Comparison of ENCODE assay signal across 9 cellular contexts in the genomic region with DNA sequence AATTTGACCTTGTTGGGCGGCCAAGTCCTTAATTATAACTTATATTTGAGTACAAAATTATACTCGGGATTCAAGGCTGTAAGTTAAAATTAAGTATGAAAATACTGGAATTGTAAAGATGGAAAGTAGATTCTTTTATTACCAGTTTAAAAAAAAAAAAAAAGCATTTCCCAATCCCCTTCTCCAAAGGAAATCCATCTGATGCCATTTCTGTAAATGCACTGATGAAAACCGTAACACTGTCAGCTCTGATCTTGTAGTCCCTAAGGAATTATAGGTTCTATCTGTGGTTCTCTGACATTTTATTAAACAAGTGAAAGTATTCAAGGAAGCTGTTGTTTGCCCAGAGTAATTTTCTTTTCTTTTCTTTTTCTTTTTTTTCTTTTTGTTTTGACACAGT. TPM values are rescaled to one million over a fixed set of nuclear protein-coding genes. Genes with fewer than 3 reads are reported as not detected.
DNase-seq lines count a peak whose midpoint lies in the region; ATAC-seq and TF ChIP-seq lines count a peak whose summit lies in the region.
"Had no signal": no experiment of that assay in that cellular context is flagged by ENCODE, and none has a peak within 500 bp of the region (broad histone marks: within the 10 kb centered on the region; RNA-seq: fewer than 3 reads in every experiment).

No MANE protein-coding gene starts in this region.

- DNase-seq in heart right ventricle (no peak), Right ventricle myocardium superior (no peak), brain microvascular endothelial cell (no peak), uterus (no peak), left lobe of liver (ENCODE audit: low spot score) (no peak)

- no peaks in the 10 kb centered on the region for H3K36me3 ChIP-seq in heart right ventricle
- no peaks in the 10 kb centered on the region for H3K36me3 ChIP-seq in brain microvascular endothelial cell (replicated peaks)
- no peaks in the 10 kb centered on the region for H3K36me3 ChIP-seq in mesodermal cell (ENCODE audit: control insufficient read depth, insufficient read depth, low read length)
- H3K36me3 ChIP-seq in uterus: no peaks in the 10 kb centered on the region

- H3K27me3 ChIP-seq in heart right ventricle: peaks cover 0 to 29% (median 0%) of the 10 kb centered on the region in 7 donors
- no peaks in the 10 kb centered on the region for H3K27me3 ChIP-seq in brain microvascular endothelial cell (replicated peaks)
- no peaks in the 10 kb centered on the region for H3K27me3 ChIP-seq in uterus

- H3K9me3 ChIP-seq in heart right ventricle (no peaks in the 10 kb centered on the region), mesodermal cell (ENCODE audit: control insufficient read depth, low read length) (no peaks in the 10 kb centered on the region), uterus (no peaks in the 10 kb centered on the region)

- TF ChIP-seq POLR2A in uterus (IDR thresholded peaks at IDR 0.05): no peak

- peak overlapping the region in 8 of 10 donors; percentile 52 to 80 (median 62) for H3K4me3 ChIP-seq in heart right ventricle
- peak overlapping the region; percentile 61 for H3K4me3 ChIP-seq in brain microvascular endothelial cell (ENCODE audit: low read depth, low read length)
- peak overlapping the region; percentile 39 for H3K4me3 ChIP-seq in mesodermal cell (ENCODE audit: extremely low read depth, insufficient read depth, low read length, poor library complexity, severe bottlenecking)
- H3K4me3 ChIP-seq in uterus: peak overlapping the region; percentile 44 to 85

- intact Hi-C loops in heart right ventricle (cut with DNase I): loop anchor here in 1 of 10 donors (10.0 kb wide), 1 partner anchor 364 kb away; no protein-coding TSS in a partner anchor
- intact Hi-C loops in Right ventricle myocardium superior (cut with DNase I): no loop called here
- intact Hi-C loops in uterus (cut with DNase I; ENCODE audit: low total_unique reads): no loop called here

- no peak for TF ChIP-seq CTCF in heart right ventricle (IDR thresholded peaks at IDR 0.05)
- TF ChIP-seq CTCF in brain microvascular endothelial cell (IDR thresholded peaks at IDR 0.05; ENCODE audit: low read depth, low read length, missing control alignments): no peak
- TF ChIP-seq CTCF in uterus (IDR thresholded peaks at IDR 0.05): no peak

- 69 to 78% methylated on average over 3 of the region's 3 CpGs for WGBS in heart right ventricle, 2 donors
- WGBS in mesodermal cell (ENCODE audit: insufficient coverage in 2 of 2), 2 experiments: 100% methylated on average over 1 of the region's 3 CpGs; no CpG with 5 or more reads in 1 of the 2 experiments

- peaks cover 4 to 17% (median 13%) of the 10 kb centered on the region in 9 donors for H3K4me1 ChIP-seq in heart right ventricle
- H3K4me1 ChIP-seq in mesodermal cell (ENCODE audit: control insufficient read depth, insufficient read depth, low read length, poor library complexity, severe bottlenecking): peaks cover 10% of the 10 kb centered on the region
- H3K4me1 ChIP-seq in uterus: no peaks in the 10 kb centered on the region

- ATAC-seq in heart right ventricle: no peak
- no peak for ATAC-seq in Right ventricle myocardium superior (ENCODE audit: poor library complexity)
- no peak for ATAC-seq in left lobe of liver
- no peak for ATAC-seq in HG03139 (IDR thresholded peaks at IDR 0.05; ENCODE audit: unreplicated experiment)
- ATAC-seq in HG02870 (IDR thresholded peaks at IDR 0.05; ENCODE audit: unreplicated experiment): no peak
- ATAC-seq: Panc1 had no signal

- H3K27ac ChIP-seq in heart right ventricle: peak overlapping the region in 9 of 10 donors; percentile 60 to 89 (median 80)
- no peak overlapping the region for H3K27ac ChIP-seq in brain microvascular endothelial cell
- H3K27ac ChIP-seq in mesodermal cell (ENCODE audit: low read depth, low read length, severe bottlenecking): no peak overlapping the region
- peak overlapping the region; percentile 80 to 94 for H3K27ac ChIP-seq in uterus

- in situ Hi-C loops in brain microvascular endothelial cell (cut with HindIII; ENCODE audit: low pct_ligation_motif_present, low sequenced_read_pairs): no loop called here

RNA-seq across cellular contexts. Expression of gene HNRNPA1L2, which starts 41.6 kb away (rescaled TPM):
- total RNA-seq in heart right ventricle (1 to 10 TPM; 1.7 to 4.7 (median 3.4) TPM), Right ventricle myocardium superior (1.5 TPM), uterus (10 to 100 TPM in 1 of 4 donors, 1 to 10 TPM in 2, under 1 TPM in 1; 0.51 to 12.9 (median 7.4) TPM), left lobe of liver (1.3 TPM)
- polyA plus RNA-seq in heart right ventricle: 1 to 10 TPM; 4.7 to 9.1 TPM
- 7.5 TPM for polyA plus RNA-seq in mesodermal cell (2013, experiment 1 of 2)
- polyA plus RNA-seq in mesodermal cell (2013, experiment 2 of 2): 8.4 TPM

RNA-seq across cellular contexts. Expression of gene SUGT1, which starts 52.0 kb away (rescaled TPM):
- 10 to 100 TPM; 44.3 to 61.7 (median 53.9) TPM for total RNA-seq in heart right ventricle
- 10 to 100 TPM; 53.8 to 55.9 TPM for polyA plus RNA-seq in heart right ventricle
- total RNA-seq in Right ventricle myocardium superior: 51.9 TPM
- polyA plus RNA-seq in mesodermal cell (2013, experiment 1 of 2): 82.6 TPM
- polyA plus RNA-seq in mesodermal cell (2013, experiment 2 of 2): 95.8 TPM
- total RNA-seq in uterus: 100 to 1,000 TPM in 1 of 4 donors, 10 to 100 TPM in 3; 20.9 to 102 (median 60.5) TPM
- 16.7 TPM for total RNA-seq in left lobe of liver

Comparison
In these comparisons a context has a peak if more than half of its experiments do, and no peak if none do; other contexts are left out.
1. H3K27ac ChIP-seq: peak in heart right ventricle (9 of 10) and uterus (2 of 2); none in brain microvascular endothelial cell (single experiment) and mesodermal cell (single experiment).
2. Peak in every context shown above with its lines, with median percentiles within 50 percentile points of each other: H3K4me3 ChIP-seq.